9 cellular contexts compared by ENCODE assay signal in genomic region chr5:159017787-159018186, GRCh38.
DNase-seq lines count a peak whose midpoint lies in the region; ATAC-seq, FAIRE-seq and TF ChIP-seq lines count a peak whose summit lies in the region.
"Had no signal": no experiment of that assay in that cellular context is flagged by ENCODE, and none has a peak within 500 bp of the region (broad histone marks: within the 10 kb centered on the region; RNA-seq: fewer than 3 reads in every experiment).

No MANE protein-coding gene starts in this region.

- CTCF ChIA-PET in T-cell (lab: Charles Lee): no interaction called here

- TF ChIP-seq CTCF in colonic mucosa (IDR thresholded peaks at IDR 0.05) (no peak), neural progenitor cell (IDR thresholded peaks at IDR 0.05) (no peak)

- no peaks in the 10 kb centered on the region for H3K9me3 ChIP-seq in colonic mucosa
- H3K9me3 ChIP-seq in neural progenitor cell (ENCODE audit: low read depth): no peaks in the 10 kb centered on the region

- H3K36me3 ChIP-seq in colonic mucosa: no peaks in the 10 kb centered on the region
- no peaks in the 10 kb centered on the region for H3K36me3 ChIP-seq in neural progenitor cell

- POLR2A ChIA-PET in T-cell (lab: Charles Lee): interaction anchor here in 1 of 2 donors (0.6 kb wide), 1 partner anchor 36 kb away, joined by 4 read pairs; no protein-coding TSS in a partner anchor

- H3F3A ChIP-seq in neural progenitor cell (ENCODE audit: low read depth): peaks cover 8% of the 10 kb centered on the region

- no peak overlapping the region for H3K27ac Mint-ChIP-seq in neural progenitor cell
- no peak overlapping the region for H3K27ac Mint-ChIP-seq in T-cell

- H3K4me3 ChIP-seq in colonic mucosa (no peak overlapping the region), neural progenitor cell (no peak overlapping the region)

- no peaks in the 10 kb centered on the region for H3K27me3 Mint-ChIP-seq in neural progenitor cell (ENCODE audit: insufficient read depth, low read depth)
- peaks cover 0 to 9% of the 10 kb centered on the region in 2 donors for H3K27me3 Mint-ChIP-seq in T-cell

- H4K20me1 ChIP-seq in neural progenitor cell (ENCODE audit: low read depth): no peaks in the 10 kb centered on the region

- H3K27ac ChIP-seq in colonic mucosa (no peak overlapping the region), neural progenitor cell (no peak overlapping the region)

- H3K4me1 ChIP-seq in colonic mucosa (no peaks in the 10 kb centered on the region), neural progenitor cell (peaks cover 17% of the 10 kb centered on the region)

- H3K27me3 ChIP-seq in colonic mucosa (no peaks in the 10 kb centered on the region), neural progenitor cell (no peaks in the 10 kb centered on the region)

- ATAC-seq in HG03175 (IDR thresholded peaks at IDR 0.05; ENCODE audit: unreplicated experiment): no peak
- ATAC-seq in T-cell (replicated peaks in 1 of 4): no peak

- FAIRE-seq in GM12891 (lab: Jason Lieb, UNC): peak; percentile 69

- no peak overlapping the region for H3K4me2 ChIP-seq in neural progenitor cell

- no peaks in the 10 kb centered on the region for H3K9me3 Mint-ChIP-seq in neural progenitor cell
- H3K9me3 Mint-ChIP-seq in T-cell: no peaks in the 10 kb centered on the region
- H3K9me3 Mint-ChIP-seq: central memory CD8-positive, alpha-beta T cell had no signal

- no peak for DNase-seq in GM12891 (ENCODE audit: insufficient read length, low spot score)
- peak; percentile 4 to 20 for DNase-seq in Kasumi-1 (lab: John Stamatoyannopoulos, UW)
- DNase-seq in colonic mucosa: peak; percentile 48
- no peak for DNase-seq in neural progenitor cell (ENCODE audit: low spot score)
- no peak for DNase-seq in stimulated activated CD4-positive, alpha-beta T cell treated with anti-CD3 and anti-CD28 coated beads, Interleukin-12 subunit alpha, Interleukin-12 subunit beta, amount 100 ng/mL, for 4 hours
- no peak for DNase-seq in T-cell
- no peak for DNase-seq in DMS53 treated with DMSO at 0.1 percent for 48 hours (lab: John Stamatoyannopoulos, UW; ENCODE audit: unreplicated experiment)

- H3K9ac ChIP-seq in colonic mucosa (ENCODE audit: low read depth in 2 of 2, low read length in 2 of 2) (no peak overlapping the region), neural progenitor cell (no peak overlapping the region)

- H3K4me3 Mint-ChIP-seq in neural progenitor cell: no peak overlapping the region
- H3K4me3 Mint-ChIP-seq in T-cell: no peak overlapping the region
- H3K4me3 Mint-ChIP-seq: central memory CD8-positive, alpha-beta T cell had no signal

- intact Hi-C loops in colonic mucosa (cut with DNase I): no loop called here

- H3K79me2 ChIP-seq in neural progenitor cell (ENCODE audit: low read depth): no peaks in the 10 kb centered on the region

- H3K36me3 Mint-ChIP-seq in neural progenitor cell: no peaks in the 10 kb centered on the region
- H3K36me3 Mint-ChIP-seq in T-cell: no peaks in the 10 kb centered on the region

- no peak for TF ChIP-seq POLR2A in GM12891 (IDR thresholded peaks at IDR 0.05; ENCODE audit: low read depth, low read length)

- H3K4me1 Mint-ChIP-seq in neural progenitor cell (peaks cover 33% of the 10 kb centered on the region), T-cell (peaks cover 5 to 7% (median 6%) of the 10 kb centered on the region in 3 donors)

- H2AFZ ChIP-seq in neural progenitor cell (replicated peaks): peak overlapping the region; percentile 3

TF ChIP-seq in GM12891, 5 proteins besides CTCF, POLR2A, EP300 and RAD21:
- no peak for TF ChIP-seq TAF1 (IDR thresholded peaks at IDR 0.05; ENCODE audit: low read depth, low read length)
- TF ChIP-seq POLR2AphosphoS5 (IDR thresholded peaks at IDR 0.05; ENCODE audit: low read depth, low read length): no peak
- no peak for TF ChIP-seq SPI1 (IDR thresholded peaks at IDR 0.05; ENCODE audit: low read depth, low read length)
- no peak for TF ChIP-seq PAX5 (IDR thresholded peaks at IDR 0.05; ENCODE audit: insufficient read depth, low read length, severe bottlenecking)
- TF ChIP-seq POU2F2 (IDR thresholded peaks at IDR 0.05; ENCODE audit: low read depth, low read length): no peak

Comparison
In these comparisons a context has a peak if more than half of its experiments do, and no peak if none do; other contexts are left out.
1. DNase-seq: peak in Kasumi-1 (2 of 2) and colonic mucosa (single experiment); none in GM12891 (single experiment), neural progenitor cell (single experiment), stimulated activated CD4-positive, alpha-beta T cell treated with anti-CD3 and anti-CD28 coated beads, Interleukin-12 subunit alpha, Interleukin-12 subunit beta, amount 100 ng/mL, for 4 hours (single experiment), T-cell (0 of 34) and DMS53 treated with DMSO at 0.1 percent for 48 hours (single experiment).